23 cellular contexts compared by ENCODE assay signal in genomic region chr1:46479744-46480350, GRCh38. TPM values are rescaled to one million over a fixed set of nuclear protein-coding genes. Genes with fewer than 3 reads are reported as not detected.
DNase-seq lines count a peak whose midpoint lies in the region; ATAC-seq and TF ChIP-seq lines count a peak whose summit lies in the region.
"Had no signal": no experiment of that assay in that cellular context is flagged by ENCODE, and none has a peak within 500 bp of the region (broad histone marks: within the 10 kb centered on the region; RNA-seq: fewer than 3 reads in every experiment).

No MANE protein-coding gene starts in this region.

- no peak overlapping the region for H2AFZ ChIP-seq in mesenchymal stem cell (ENCODE audit: low read depth, low read length)
- H2AFZ ChIP-seq: PC-9 had no signal

- H4K8ac ChIP-seq in mesenchymal stem cell (ENCODE audit: low read length): no peak overlapping the region

- H3K27ac ChIP-seq in mesenchymal stem cell (ENCODE audit: low read length, poor library complexity, severe bottlenecking): no peak overlapping the region
- H3K27ac ChIP-seq: PC-9, SK-N-MC had no signal

- H3K4me1 Mint-ChIP-seq in HFFc6 (ENCODE audit: low read depth): no peaks in the 10 kb centered on the region
- H3K4me1 Mint-ChIP-seq: CD4-positive, CD25-positive, alpha-beta regulatory T cell had no signal

- H3K27ac Mint-ChIP-seq in HFFc6: no peak overlapping the region

- H2BK5ac ChIP-seq in mesenchymal stem cell (ENCODE audit: low read depth, low read length, poor library complexity, severe bottlenecking): no peak overlapping the region

- 30% methylated on average over 16 of the region's 17 CpGs for WGBS in mesenchymal stem cell

- no peak overlapping the region for H3K4me3 Mint-ChIP-seq in HFFc6
- H3K4me3 Mint-ChIP-seq: CD4-positive, CD25-positive, alpha-beta regulatory T cell had no signal

- peaks cover 45% of the 10 kb centered on the region for H3K27me3 Mint-ChIP-seq in HFFc6 (ENCODE audit: insufficient read depth)

- H3K27me3 ChIP-seq in mesenchymal stem cell (ENCODE audit: control insufficient read depth in 1 of 2, insufficient read depth in 1 of 2, low read length in 2 of 2): peaks cover 93 to 95% of the 10 kb centered on the region in 2 experiments

- no peak overlapping the region for H2BK12ac ChIP-seq in mesenchymal stem cell (ENCODE audit: low read length in 2 of 2)

- H2AK5ac ChIP-seq in mesenchymal stem cell (ENCODE audit: low read length, severe bottlenecking): no peak overlapping the region

- H3K4me3 ChIP-seq in mesenchymal stem cell (ENCODE audit: insufficient read depth in 1 of 2, low read depth in 1 of 2, low read length in 2 of 2): no peak overlapping the region
- no peak overlapping the region for H3K4me3 ChIP-seq in retinal pigment epithelial cell (ENCODE audit: low read length)
- H3K4me3 ChIP-seq: PC-9, SK-N-MC had no signal

- H3K9me3 Mint-ChIP-seq in HFFc6: no peaks in the 10 kb centered on the region

- H4K91ac ChIP-seq in mesenchymal stem cell (ENCODE audit: low read length): peak overlapping the region; percentile 35

- DNase-seq in NCI-H82 treated with DMSO at 0.1 percent for 48 hours (lab: John Stamatoyannopoulos, UW; ENCODE audit: unreplicated experiment) (peak; percentile 84), ecto neural progenitor cell (ENCODE audit: low spot score) (peak; percentile 91), mesenchymal stem cell (no peak), retinal pigment epithelial cell (ENCODE audit: low read depth) (peak; percentile 43), DMS153 (lab: John Stamatoyannopoulos, UW) (no peak), HFFc6 (no peak)
- DNase-seq in activated CD4-positive, alpha-beta T cell treated with anti-CD3 and anti-CD28 coated beads, Interleukin-2, amount 50 U/mL, for 4 hours: no peak
- DNase-seq: CD4-positive, CD25-positive, alpha-beta regulatory T cell; DMS79; GOT3; Kasumi-1; NCI-H1417; NCI-H187; NCI-H2107; NCI-H69; PC-9; RPMI8226; SHP77 treated with DMSO at 0.1 percent for 48 hours had no signal

- H3K9ac ChIP-seq in mesenchymal stem cell (ENCODE audit: low read length): no peak overlapping the region

- peak overlapping the region in 1 of 2 experiments; percentile 54 for H3K23ac ChIP-seq in mesenchymal stem cell (ENCODE audit: low read length in 2 of 2)

- H3K4me2 ChIP-seq in mesenchymal stem cell (ENCODE audit: low read length, poor library complexity, severe bottlenecking): no peak overlapping the region
- H3K4me2 ChIP-seq: PC-9 had no signal

- no peak for ATAC-seq in GM19455 (IDR thresholded peaks at IDR 0.05; ENCODE audit: unreplicated experiment)

- no peak overlapping the region for H2BK120ac ChIP-seq in mesenchymal stem cell (ENCODE audit: low read depth, low read length)

- no peaks in the 10 kb centered on the region for H3K9me3 ChIP-seq in mesenchymal stem cell (ENCODE audit: control insufficient read depth, low read length)

- no peak overlapping the region for H3K18ac ChIP-seq in mesenchymal stem cell (ENCODE audit: low read depth in 1 of 2, low read length in 2 of 2)

- no peak overlapping the region for H3K14ac ChIP-seq in mesenchymal stem cell (ENCODE audit: low read length in 2 of 2)

- H3K4ac ChIP-seq in mesenchymal stem cell (ENCODE audit: low read depth in 1 of 2, low read length in 2 of 2): no peak overlapping the region

- TF ChIP-seq CTCF in retinal pigment epithelial cell (conservative IDR thresholded peaks at IDR 0.05; ENCODE audit: low read depth, low read length) (no peak), HFFc6 (IDR thresholded peaks at IDR 0.05) (no peak)

- H3K79me1 ChIP-seq in mesenchymal stem cell (replicated peaks; ENCODE audit: low read length, poor library complexity, severe bottlenecking): no peaks in the 10 kb centered on the region

- H3K36me3 Mint-ChIP-seq in HFFc6 (ENCODE audit: low read depth): no peaks in the 10 kb centered on the region
- H3K36me3 Mint-ChIP-seq: CD4-positive, CD25-positive, alpha-beta regulatory T cell had no signal

- no peak overlapping the region for H2BK15ac ChIP-seq in mesenchymal stem cell (ENCODE audit: low read depth, poor library complexity, severe bottlenecking)

- no peaks in the 10 kb centered on the region for H3K36me3 ChIP-seq in mesenchymal stem cell (ENCODE audit: control insufficient read depth in 1 of 2, insufficient read depth in 2 of 2, low read depth in 1 of 2, low read length in 2 of 2)

- peaks cover 3% of the 10 kb centered on the region for H3K4me1 ChIP-seq in mesenchymal stem cell (ENCODE audit: control insufficient read depth, insufficient read depth, low read depth, low read length)

RNA-seq across cellular contexts. Expression of gene DMBX1, which starts 9.8 kb away (rescaled TPM):
- polyA plus RNA-seq in mesenchymal stem cell (2013, experiment 1 of 2): not detected
- not detected for polyA plus RNA-seq in mesenchymal stem cell (2013, experiment 2 of 2)
- not detected for total RNA-seq in HFFc6 (2021; fragmentation: NEBNext Ultra II Directional; extraction: Animal tissue kit (Norgen Biotek cat#: 25700))
- total RNA-seq: CD4-positive, CD25-positive, alpha-beta regulatory T cell; MCF 10A; NCI-H460 had no signal
- polyA plus RNA-seq: BJ; CD4-positive, CD25-positive, alpha-beta regulatory T cell had no signal

Comparison
In these comparisons a context has a peak if more than half of its experiments do, and no peak if none do; other contexts are left out.
1. DNase-seq: peak in NCI-H82 treated with DMSO at 0.1 percent for 48 hours (single experiment), ecto neural progenitor cell (single experiment) and retinal pigment epithelial cell (single experiment); none in mesenchymal stem cell (single experiment), DMS153 (single experiment), activated CD4-positive, alpha-beta T cell treated with anti-CD3 and anti-CD28 coated beads, Interleukin-2, amount 50 U/mL, for 4 hours (0 of 2) and HFFc6 (single experiment).